ENCODE assay signal across 8 cellular contexts in the genomic region with DNA sequence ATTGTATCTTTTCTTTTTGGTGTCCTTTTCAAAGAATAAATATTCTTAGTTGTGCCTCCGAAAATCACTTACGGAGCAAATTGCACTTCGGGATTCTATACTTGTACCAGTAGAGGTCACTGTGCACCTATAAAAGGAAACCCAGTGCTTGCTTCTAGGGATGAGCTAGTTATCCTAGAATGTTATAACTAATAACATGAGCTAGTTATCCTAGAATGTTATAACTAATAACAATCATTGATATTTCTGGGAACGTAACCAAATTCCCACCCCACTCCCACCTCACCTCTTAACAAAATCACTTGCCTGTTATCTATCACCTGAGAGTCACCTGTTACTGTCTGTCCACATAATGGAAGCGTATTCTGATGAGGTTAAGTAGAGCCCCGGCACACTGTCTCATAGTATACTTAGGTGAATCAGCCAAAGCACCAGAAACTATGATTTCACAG.
A peak's percentile ranks its signal among the peaks of the same experiment; 100 is the strongest.
DNase-seq lines count a peak whose midpoint lies in the region; ATAC-seq and TF ChIP-seq lines count a peak whose summit lies in the region.

No MANE protein-coding gene starts in this region.

- CTCF ChIA-PET in BJ (lab: Yijun Ruan, JAX), result interaction anchor here (0.6 to 1.9 kb wide), 27 partner anchors 9 to 449 kb away, joined by 3 to 13 read pairs (median 4); no protein-coding TSS in a partner anchor

- H3K4me3 Mint-ChIP-seq in mesothelial cell of epicardium, result no peak overlapping the region

- in situ Hi-C loops in GM23248 (cut with MboI), result no loop called here

- H3K4me1 Mint-ChIP-seq in mesothelial cell of epicardium, result peaks cover 20% of the 10 kb centered on the region

- POLR2A ChIA-PET in BJ (lab: Charles Lee), result interaction anchor here (0.5 to 1.0 kb wide), 2 partner anchors 58 to 306 kb away, joined by 4 to 6 read pairs; no protein-coding TSS in a partner anchor

- no peaks in the 10 kb centered on the region for H3K4me1 ChIP-seq in GM23248 (ENCODE audit: insufficient read depth)

- H3K4me2 ChIP-seq in GM23248 (ENCODE audit: unreplicated experiment), result no peak overlapping the region

- DNase-seq in BJ (ENCODE audit: low read depth) (peak; percentile 22), GM23248 (peak; percentile 84), NCI-H774 (lab: John Stamatoyannopoulos, UW) (peak; percentile 55), coronary artery (ENCODE audit: low spot score) (no peak), mesothelial cell of epicardium (ENCODE audit: low spot score in 2 of 2, unreplicated experiment in 2 of 2) (no peak)

- H3K79me2 ChIP-seq in GM23248 (ENCODE audit: insufficient read depth), result peaks cover 30% of the 10 kb centered on the region

- 38 to 42% methylated on average over 6 of the region's 6 CpGs for WGBS in GM23248 (ENCODE audit: low coverage in 1 of 2, low lambda C conversion rate in 2 of 2, missing lambda C conversion rate in 2 of 2), 2 experiments

- peak; percentile 67 for TF ChIP-seq CTCF in BJ (IDR thresholded peaks at IDR 0.05; ENCODE audit: insufficient read depth, low read depth, low read length)
- peak; percentile 51 for TF ChIP-seq CTCF in coronary artery (IDR thresholded peaks at IDR 0.05)
- TF ChIP-seq CTCF in mesothelial cell of epicardium (IDR thresholded peaks at IDR 0.05; ENCODE audit: unreplicated experiment), result peak; percentile 72

- ATAC-seq in GM21717 (IDR thresholded peaks at IDR 0.05; ENCODE audit: unreplicated experiment) (no peak), GM19035 (IDR thresholded peaks at IDR 0.05; ENCODE audit: unreplicated experiment) (no peak), HG02840 (IDR thresholded peaks at IDR 0.05; ENCODE audit: low FRiP score, unreplicated experiment) (no peak)

- H3F3A ChIP-seq in GM23248 (ENCODE audit: insufficient read depth), result peaks cover 7% of the 10 kb centered on the region

- H3K27me3 Mint-ChIP-seq in mesothelial cell of epicardium (ENCODE audit: low read depth), result no peaks in the 10 kb centered on the region

- H4K20me1 ChIP-seq in GM23248 (ENCODE audit: insufficient read depth), result no peaks in the 10 kb centered on the region

- no peak overlapping the region for H3K9ac ChIP-seq in GM23248

- H3K4me3 ChIP-seq in BJ (ENCODE audit: low read depth, low read length) (no peak overlapping the region), GM23248 (no peak overlapping the region), coronary artery (no peak overlapping the region)

- H3K27me3 ChIP-seq in BJ (ENCODE audit: control insufficient read depth, insufficient read depth, low read length) (no peaks in the 10 kb centered on the region), GM23248 (replicated peaks; ENCODE audit: insufficient read depth) (no peaks in the 10 kb centered on the region)

- no peaks in the 10 kb centered on the region; the same call in 1 of the 2 replicates for H3K36me3 ChIP-seq in BJ (ENCODE audit: control insufficient read depth, insufficient read depth, low read length)
- no peaks in the 10 kb centered on the region for H3K36me3 ChIP-seq in GM23248 (ENCODE audit: low read depth)

- no peak overlapping the region for H3K27ac Mint-ChIP-seq in mesothelial cell of epicardium

- H3K9me3 Mint-ChIP-seq in mesothelial cell of epicardium, result no peaks in the 10 kb centered on the region

- H3K27ac ChIP-seq in GM23248 (no peak overlapping the region), coronary artery (no peak overlapping the region)

- H2AFZ ChIP-seq in GM23248, result no peak overlapping the region

- no peaks in the 10 kb centered on the region for H3K9me2 ChIP-seq in GM23248 (ENCODE audit: insufficient read depth)

- H3K36me3 Mint-ChIP-seq in mesothelial cell of epicardium, result peaks cover 5% of the 10 kb centered on the region

- H3K9me3 ChIP-seq in GM23248 (ENCODE audit: low read depth), result no peaks in the 10 kb centered on the region

Comparison
In these comparisons a context has a peak if more than half of its experiments do, and no peak if none do; other contexts are left out.
1. DNase-seq: peak in BJ (single experiment), GM23248 (single experiment) and NCI-H774 (single experiment); none in coronary artery (single experiment) and mesothelial cell of epicardium (0 of 2).
2. Peak in every context shown above with its lines, with median percentiles within 50 percentile points of each other: CTCF ChIP-seq.